ENCODE assay signal across 12 cellular contexts in the genomic region with DNA sequence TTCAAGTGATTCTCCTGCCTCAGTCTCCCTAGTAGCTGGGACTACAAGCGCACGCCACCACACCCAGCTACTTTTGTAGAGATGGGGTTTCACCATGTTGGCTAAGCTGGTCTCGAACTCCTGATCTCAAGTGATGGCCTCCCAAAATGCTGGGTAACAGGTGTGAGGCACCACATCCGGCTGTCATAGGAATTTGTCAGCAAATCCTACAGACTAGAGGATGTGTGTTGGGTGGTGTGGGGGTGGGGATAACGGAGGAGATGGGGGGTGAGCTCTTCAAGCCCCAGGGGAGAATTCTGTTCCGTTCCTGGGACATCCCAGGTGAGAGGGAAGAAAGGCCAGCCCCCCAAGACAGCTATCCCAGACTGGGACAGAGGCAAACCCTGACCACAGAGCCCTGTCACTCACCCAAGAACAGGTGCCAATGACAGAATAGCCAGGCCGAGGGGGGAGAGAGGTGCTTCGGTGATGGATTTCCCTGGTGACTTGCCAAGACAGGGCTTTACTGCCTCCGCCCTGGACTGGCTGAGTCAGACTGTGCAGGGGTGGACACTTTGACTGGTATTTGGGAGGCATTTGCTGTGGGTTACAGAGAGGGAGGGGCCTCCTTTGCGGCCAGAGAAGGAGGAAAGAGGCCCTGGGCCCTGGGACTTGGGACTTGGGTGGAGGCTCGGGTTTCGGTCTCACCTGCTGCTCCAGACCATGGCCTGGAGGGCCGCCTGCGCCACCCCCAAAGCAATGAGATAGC. TPM values are rescaled to one million over a fixed set of nuclear protein-coding genes. Genes with fewer than 3 reads are reported as not detected.
DNase-seq lines count a peak whose midpoint lies in the region; ATAC-seq and TF ChIP-seq lines count a peak whose summit lies in the region.
"Had no signal": no experiment of that assay in that cellular context is flagged by ENCODE, and none has a peak within 500 bp of the region (broad histone marks: within the 10 kb centered on the region; RNA-seq: fewer than 3 reads in every experiment).

No MANE protein-coding gene starts in this region.

- H3K79me1 ChIP-seq in mesenchymal stem cell (replicated peaks; ENCODE audit: low read length, poor library complexity, severe bottlenecking), result no peaks in the 10 kb centered on the region

- H3K18ac ChIP-seq in mesenchymal stem cell (ENCODE audit: low read depth in 1 of 2, low read length in 2 of 2), result no peak overlapping the region

- H2BK120ac ChIP-seq in mesenchymal stem cell (ENCODE audit: low read depth, low read length), result no peak overlapping the region

- H3K27ac Mint-ChIP-seq in CD4-positive, alpha-beta T cell, result no peak overlapping the region
- H3K27ac Mint-ChIP-seq in activated CD4-positive, alpha-beta T cell treated with anti-CD3 and anti-CD28 coated beads, Interleukin-2, amount 10 ng/mL, durations not matched to agents 24 days and 14 days, result no peak overlapping the region
- H3K27ac Mint-ChIP-seq: activated naive CD4-positive, alpha-beta T cell treated with anti-CD3 and anti-CD28 coated beads, Interleukin-2, amount 50 U/mL, for 24 hours; T-helper 2 cell treated with Interferon-gamma antibody and Interleukin-4, amounts not matched to agents 5 μg/mL and 100 μg/mL, for 36 hours had no signal

- H3K4me2 ChIP-seq in mesenchymal stem cell (ENCODE audit: low read length, poor library complexity, severe bottlenecking), result no peak overlapping the region

- H3K9me3 ChIP-seq in CD4-positive, alpha-beta T cell (ENCODE audit: control insufficient read depth, low read length), result no peaks in the 10 kb centered on the region
- no peaks in the 10 kb centered on the region for H3K9me3 ChIP-seq in adipocyte (ENCODE audit: control insufficient read depth, low read length)
- no peaks in the 10 kb centered on the region for H3K9me3 ChIP-seq in mesenchymal stem cell (ENCODE audit: control insufficient read depth, low read length)

- H4K8ac ChIP-seq in mesenchymal stem cell (ENCODE audit: low read length), result no peak overlapping the region

- no peak overlapping the region for H3K4me3 ChIP-seq in adipocyte (ENCODE audit: low read length)
- H3K4me3 ChIP-seq in mesenchymal stem cell (ENCODE audit: insufficient read depth in 1 of 2, low read depth in 1 of 2, low read length in 2 of 2), result no peak overlapping the region

- intact Hi-C loops in CD4-positive, alpha-beta T cell (cut with DNase I, micrococcal nuclease), result no loop called here
- intact Hi-C loops in activated CD4-positive, alpha-beta T cell treated with anti-CD3 and anti-CD28 coated beads, Interleukin-2, amount 10 ng/mL, durations not matched to agents 24 days and 14 days (cut with micrococcal nuclease), result no loop called here

- TF ChIP-seq CTCF in CD4-positive, alpha-beta T cell (IDR thresholded peaks at IDR 0.05), result no peak

- H3K9ac ChIP-seq in adipocyte (ENCODE audit: low read length) (no peak overlapping the region), mesenchymal stem cell (ENCODE audit: low read length) (no peak overlapping the region)

- no peaks in the 10 kb centered on the region for H3K36me3 Mint-ChIP-seq in CD4-positive, alpha-beta T cell (ENCODE audit: low read depth)
- H3K36me3 Mint-ChIP-seq in activated CD4-positive, alpha-beta T cell treated with anti-CD3 and anti-CD28 coated beads, Interleukin-2, amount 10 ng/mL, durations not matched to agents 24 days and 14 days (ENCODE audit: low read depth), result peaks cover 4% of the 10 kb centered on the region

- H2AFZ ChIP-seq in mesenchymal stem cell (ENCODE audit: low read depth, low read length), result no peak overlapping the region

- peaks cover 18% of the 10 kb centered on the region for H3K4me1 Mint-ChIP-seq in CD4-positive, alpha-beta T cell (ENCODE audit: low read depth)
- peaks cover 17% of the 10 kb centered on the region for H3K4me1 Mint-ChIP-seq in activated CD4-positive, alpha-beta T cell treated with anti-CD3 and anti-CD28 coated beads, Interleukin-2, amount 10 ng/mL, durations not matched to agents 24 days and 14 days

- peak; percentile 49 for ATAC-seq in CD4-positive, alpha-beta T cell (ENCODE audit: poor library complexity)
- no peak for ATAC-seq in GM18870 (IDR thresholded peaks at IDR 0.05; ENCODE audit: unreplicated experiment)

- CTCF ChIA-PET in CD4-positive, alpha-beta T cell (lab: Charles Lee), result no interaction called here

- H3K27me3 Mint-ChIP-seq in CD4-positive, alpha-beta T cell, result peaks cover 86% of the 10 kb centered on the region
- H3K27me3 Mint-ChIP-seq in activated CD4-positive, alpha-beta T cell treated with anti-CD3 and anti-CD28 coated beads, Interleukin-2, amount 10 ng/mL, durations not matched to agents 24 days and 14 days, result peaks cover 55% of the 10 kb centered on the region

- H2BK5ac ChIP-seq in mesenchymal stem cell (ENCODE audit: low read depth, low read length, poor library complexity, severe bottlenecking), result no peak overlapping the region

- H3K36me3 ChIP-seq in adipocyte (ENCODE audit: control insufficient read depth, insufficient read depth, low read length, severe bottlenecking) (no peaks in the 10 kb centered on the region), mesenchymal stem cell (ENCODE audit: control insufficient read depth in 1 of 2, insufficient read depth in 2 of 2, low read depth in 1 of 2, low read length in 2 of 2) (no peaks in the 10 kb centered on the region)

- no peak overlapping the region for H2BK12ac ChIP-seq in mesenchymal stem cell (ENCODE audit: low read length in 2 of 2)

- H3K9me3 Mint-ChIP-seq in CD4-positive, alpha-beta T cell, result no peaks in the 10 kb centered on the region
- H3K9me3 Mint-ChIP-seq in activated CD4-positive, alpha-beta T cell treated with anti-CD3 and anti-CD28 coated beads, Interleukin-2, amount 10 ng/mL, durations not matched to agents 24 days and 14 days, result no peaks in the 10 kb centered on the region
- H3K9me3 Mint-ChIP-seq: activated naive CD4-positive, alpha-beta T cell treated with anti-CD3 and anti-CD28 coated beads, Interleukin-2, amount 50 U/mL, for 24 hours; T-helper 2 cell treated with Interferon-gamma antibody and Interleukin-4, amounts not matched to agents 5 μg/mL and 100 μg/mL, for 36 hours had no signal

- H4K91ac ChIP-seq in mesenchymal stem cell (ENCODE audit: low read length), result no peak overlapping the region

- no peak overlapping the region for H2BK15ac ChIP-seq in mesenchymal stem cell (ENCODE audit: low read depth, poor library complexity, severe bottlenecking)

- peaks cover 64% of the 10 kb centered on the region for H3K27me3 ChIP-seq in CD4-positive, alpha-beta T cell (ENCODE audit: control insufficient read depth, insufficient read depth, low read length)
- H3K27me3 ChIP-seq in adipocyte (replicated peaks; ENCODE audit: control insufficient read depth, insufficient read depth, low read length) (peaks cover 48% of the 10 kb centered on the region), mesenchymal stem cell (ENCODE audit: control insufficient read depth in 1 of 2, insufficient read depth in 1 of 2, low read length in 2 of 2) (peaks cover 57 to 65% of the 10 kb centered on the region in 2 experiments)

- no peak overlapping the region for H3K14ac ChIP-seq in mesenchymal stem cell (ENCODE audit: low read length in 2 of 2)

- H3K4ac ChIP-seq in mesenchymal stem cell (ENCODE audit: low read depth in 1 of 2, low read length in 2 of 2), result no peak overlapping the region

- DNase-seq in CD4-positive, alpha-beta T cell, result no peak
- DNase-seq in HT1080 (ENCODE audit: low read depth) (peak; percentile 91), adipocyte (ENCODE audit: low read depth) (peak; percentile 22), mesenchymal stem cell (peak; percentile 32), NCI-H2081 (lab: John Stamatoyannopoulos, UW) (no peak), NCI-H345 treated with DMSO at 0.1 percent for 48 hours (lab: John Stamatoyannopoulos, UW; ENCODE audit: unreplicated experiment) (no peak)
- no peak for DNase-seq in activated CD4-positive, alpha-beta T cell treated with anti-CD3 and anti-CD28 coated beads, Interleukin-2, amount 10 ng/mL, durations not matched to agents 24 days and 14 days
- DNase-seq: NCI-H1417 had no signal

- H3K4me1 ChIP-seq in adipocyte (ENCODE audit: control insufficient read depth, insufficient read depth, low read length) (peaks cover 4% of the 10 kb centered on the region), mesenchymal stem cell (ENCODE audit: control insufficient read depth, insufficient read depth, low read depth, low read length) (peaks cover 9% of the 10 kb centered on the region)

- POLR2A ChIA-PET in CD4-positive, alpha-beta T cell (lab: Charles Lee), result no interaction called here

- H3K4me3 Mint-ChIP-seq in CD4-positive, alpha-beta T cell, result no peak overlapping the region
- H3K4me3 Mint-ChIP-seq in activated CD4-positive, alpha-beta T cell treated with anti-CD3 and anti-CD28 coated beads, Interleukin-2, amount 10 ng/mL, durations not matched to agents 24 days and 14 days, result no peak overlapping the region
- H3K4me3 Mint-ChIP-seq: activated naive CD4-positive, alpha-beta T cell treated with anti-CD3 and anti-CD28 coated beads, Interleukin-2, amount 50 U/mL, for 24 hours; T-helper 2 cell treated with Interferon-gamma antibody and Interleukin-4, amounts not matched to agents 5 μg/mL and 100 μg/mL, for 36 hours had no signal

- no peak overlapping the region for H3K23ac ChIP-seq in mesenchymal stem cell (ENCODE audit: low read length in 2 of 2)

- H3K27ac ChIP-seq in CD4-positive, alpha-beta T cell (ENCODE audit: low read depth, low read length), result no peak overlapping the region
- no peak overlapping the region for H3K27ac ChIP-seq in mesenchymal stem cell (ENCODE audit: low read length, poor library complexity, severe bottlenecking)

- WGBS in mesenchymal stem cell, result 76% methylated on average over 12 of the region's 14 CpGs

- no peak overlapping the region for H2AK5ac ChIP-seq in mesenchymal stem cell (ENCODE audit: low read length, severe bottlenecking)

RNA-seq across cellular contexts. Expression of gene EPS8L1, which starts 4.7 kb away (rescaled TPM):
- total RNA-seq in CD4-positive, alpha-beta T cell, result 1 to 10 TPM; 2.0 to 2.2 TPM
- 7.3 and 7.8 TPM in 2 replicates for total RNA-seq in HT1080 (2014; rRNA removed; shearing (Covaris generic))
- 2.4 and 2.7 TPM in 2 replicates for polyA plus RNA-seq in HT1080 (2015; cell fraction: cytosol; rRNA removed)
- polyA plus RNA-seq in HT1080 (2015; cell fraction: nucleus; rRNA removed), result 6.8 and 8.7 TPM in 2 replicates
- 5.2 TPM for polyA plus RNA-seq in mesenchymal stem cell (2013, experiment 1 of 2)
- 4.9 TPM for polyA plus RNA-seq in mesenchymal stem cell (2013, experiment 2 of 2)
- total RNA-seq in activated CD4-positive, alpha-beta T cell treated with anti-CD3 and anti-CD28 coated beads, Interleukin-2, amount 10 ng/mL, durations not matched to agents 24 days and 14 days, result 3.7 and 3.9 TPM in 2 replicates

RNA-seq across cellular contexts. Expression of gene RDH13, which starts 8.0 kb away (rescaled TPM):
- 1 to 10 TPM; 7.4 to 8.8 TPM for total RNA-seq in CD4-positive, alpha-beta T cell
- total RNA-seq in HT1080 (2014; rRNA removed; shearing (Covaris generic)), result 15.6 and 18.6 TPM in 2 replicates
- polyA plus RNA-seq in HT1080 (2015; cell fraction: cytosol; rRNA removed), result 6.1 and 8.4 TPM in 2 replicates
- polyA plus RNA-seq in HT1080 (2015; cell fraction: nucleus; rRNA removed), result 10.7 and 13.7 TPM in 2 replicates
- polyA plus RNA-seq in mesenchymal stem cell (2013, experiment 1 of 2), result 5.1 TPM
- polyA plus RNA-seq in mesenchymal stem cell (2013, experiment 2 of 2), result 5.3 TPM
- 21.7 and 23.2 TPM in 2 replicates for total RNA-seq in activated CD4-positive, alpha-beta T cell treated with anti-CD3 and anti-CD28 coated beads, Interleukin-2, amount 10 ng/mL, durations not matched to agents 24 days and 14 days

RNA-seq across cellular contexts. Expression of gene GP6, which starts 32.9 kb away (rescaled TPM):
- under 1 TPM; 0.38 to 0.47 TPM for total RNA-seq in CD4-positive, alpha-beta T cell
- total RNA-seq in HT1080 (2014; rRNA removed; shearing (Covaris generic)), result 0.03 and 0.05 TPM in 2 replicates
- 0.05 TPM in 1 of 2 replicates, not detected in the other for polyA plus RNA-seq in HT1080 (2015; cell fraction: cytosol; rRNA removed)
- polyA plus RNA-seq in HT1080 (2015; cell fraction: nucleus; rRNA removed), result 0.33 TPM in 1 of 2 replicates, not detected in the other
- polyA plus RNA-seq in mesenchymal stem cell (2013, experiment 1 of 2), result not detected
- not detected for polyA plus RNA-seq in mesenchymal stem cell (2013, experiment 2 of 2)
- 0.17 and 0.42 TPM in 2 replicates for total RNA-seq in activated CD4-positive, alpha-beta T cell treated with anti-CD3 and anti-CD28 coated beads, Interleukin-2, amount 10 ng/mL, durations not matched to agents 24 days and 14 days
- total RNA-seq: subcutaneous adipose tissue had no signal

RNA-seq across cellular contexts. Expression of gene PPP1R12C, which starts 46.5 kb away (rescaled TPM):
- 100 to 1,000 TPM; 123 to 136 TPM for total RNA-seq in CD4-positive, alpha-beta T cell
- 51.1 and 57.6 TPM in 2 replicates for total RNA-seq in HT1080 (2014; rRNA removed; shearing (Covaris generic))
- 29.1 and 34.0 TPM in 2 replicates for polyA plus RNA-seq in HT1080 (2015; cell fraction: cytosol; rRNA removed)
- 149 and 151 TPM in 2 replicates for polyA plus RNA-seq in HT1080 (2015; cell fraction: nucleus; rRNA removed)
- 83.1 TPM for polyA plus RNA-seq in mesenchymal stem cell (2013, experiment 1 of 2)
- polyA plus RNA-seq in mesenchymal stem cell (2013, experiment 2 of 2), result 80.0 TPM
- total RNA-seq in activated CD4-positive, alpha-beta T cell treated with anti-CD3 and anti-CD28 coated beads, Interleukin-2, amount 10 ng/mL, durations not matched to agents 24 days and 14 days, result 103 and 104 TPM in 2 replicates

Comparison
In these comparisons a context has a peak if more than half of its experiments do, and no peak if none do; other contexts are left out.
1. DNase-seq: peak in HT1080 (single experiment), adipocyte (single experiment) and mesenchymal stem cell (single experiment); none in CD4-positive, alpha-beta T cell (0 of 10), NCI-H2081 (0 of 2), activated CD4-positive, alpha-beta T cell treated with anti-CD3 and anti-CD28 coated beads, Interleukin-2, amount 10 ng/mL, durations not matched to agents 24 days and 14 days (single experiment) and NCI-H345 treated with DMSO at 0.1 percent for 48 hours (single experiment).